ENCODE assay signal across 12 cellular contexts in genomic region chr6:111812080-111813038, GRCh38.
DNase-seq lines count a peak whose midpoint lies in the region; ATAC-seq, FAIRE-seq and TF ChIP-seq lines count a peak whose summit lies in the region.
"Had no signal": no experiment of that assay in that cellular context is flagged by ENCODE, and none has a peak within 500 bp of the region (broad histone marks: within the 10 kb centered on the region; RNA-seq: fewer than 3 reads in every experiment).

No MANE protein-coding gene starts in this region.

- no peak overlapping the region for H4K8ac ChIP-seq in mesendoderm (ENCODE audit: low read depth, low read length)

- H3K23ac ChIP-seq in mesendoderm (ENCODE audit: low read length), result no peak overlapping the region

- H3K4me1 ChIP-seq in mesendoderm (ENCODE audit: control insufficient read depth, low read depth, low read length), result peaks cover 7% of the 10 kb centered on the region
- peaks cover 5% of the 10 kb centered on the region for H3K4me1 ChIP-seq in right cardiac atrium (ENCODE audit: control insufficient read depth, insufficient read depth, low read length)
- H3K4me1 ChIP-seq: HAP-1 had no signal

- H3K4me2 ChIP-seq in mesendoderm (ENCODE audit: low read length), result no peak overlapping the region

- H3K4me3 ChIP-seq in mesendoderm (ENCODE audit: low read length), result no peak overlapping the region
- H3K4me3 ChIP-seq in right cardiac atrium (ENCODE audit: low read length), result no peak overlapping the region
- H3K4me3 ChIP-seq: HAP-1, left ventricle myocardium inferior had no signal

- no peaks in the 10 kb centered on the region for H3K79me1 ChIP-seq in mesendoderm (ENCODE audit: low read length)

- ATAC-seq in activated T-helper 17 cell treated with anti-CD3 and anti-CD28 coated beads, Interleukin-2, amount 50 U/mL, for 72 hours (replicated peaks), result peak; percentile 60
- ATAC-seq in GM18868 (IDR thresholded peaks at IDR 0.05; ENCODE audit: unreplicated experiment) (no peak), left lobe of liver (no peak), right cardiac atrium (no peak), HG03039 (IDR thresholded peaks at IDR 0.05; ENCODE audit: unreplicated experiment) (no peak)

- no peak overlapping the region for H3K56ac ChIP-seq in mesendoderm (ENCODE audit: low read length)

- H4K5ac ChIP-seq in mesendoderm (ENCODE audit: low read length), result no peak overlapping the region

- TF ChIP-seq CTCF in D721Med (IDR thresholded peaks at IDR 0.05; ENCODE audit: insufficient read depth, missing control alignments), result no peak

- H3K27ac ChIP-seq in mesendoderm (ENCODE audit: low read depth, low read length) (no peak overlapping the region), right cardiac atrium (ENCODE audit: low read length) (no peak overlapping the region)
- H3K27ac ChIP-seq: HL-60, left ventricle myocardium inferior had no signal

- H2BK120ac ChIP-seq in mesendoderm (ENCODE audit: low read depth, low read length), result no peak overlapping the region

- H3K27me3 Mint-ChIP-seq in activated T-helper 17 cell treated with anti-CD3 and anti-CD28 coated beads, Interleukin-2, amount 50 U/mL, for 72 hours, result no peaks in the 10 kb centered on the region

- no peak overlapping the region for H3K4ac ChIP-seq in mesendoderm (ENCODE audit: low read depth, low read length)

- H2BK15ac ChIP-seq in mesendoderm (replicated peaks; ENCODE audit: low read depth), result no peak overlapping the region

- H3K9me3 Mint-ChIP-seq in activated T-helper 17 cell treated with anti-CD3 and anti-CD28 coated beads, Interleukin-2, amount 50 U/mL, for 72 hours, result no peaks in the 10 kb centered on the region

- H3K79me2 ChIP-seq in mesendoderm (ENCODE audit: control insufficient read depth, insufficient read depth, low read length), result no peaks in the 10 kb centered on the region

- DNase-seq in D721Med (ENCODE audit: insufficient read length, low spot score) (peak; percentile 28), M059J (ENCODE audit: low read depth) (peak; percentile 66), mesendoderm (peak; percentile 82), left lobe of liver (ENCODE audit: low spot score) (no peak), right cardiac atrium (no peak)
- DNase-seq: Calu3, left ventricle myocardium inferior had no signal

- FAIRE-seq in D721Med (lab: Jason Lieb, UNC), result peak; percentile 44

- H3K9ac ChIP-seq in mesendoderm (ENCODE audit: low read length), result no peak overlapping the region

- no peaks in the 10 kb centered on the region for H3K36me3 ChIP-seq in mesendoderm (ENCODE audit: control insufficient read depth, insufficient read depth, low read length)
- H3K36me3 ChIP-seq: HAP-1, left ventricle myocardium inferior had no signal

- H2BK5ac ChIP-seq in mesendoderm (ENCODE audit: low read length), result no peak overlapping the region

- H3K4me3 Mint-ChIP-seq in activated T-helper 17 cell treated with anti-CD3 and anti-CD28 coated beads, Interleukin-2, amount 50 U/mL, for 72 hours, result peak overlapping the region; percentile 74

- 100% methylated on average over 2 of the region's 8 CpGs for WGBS in mesendoderm (ENCODE audit: extremely low coverage, insufficient coverage, low lambda C conversion rate)
- 85% methylated on average over 8 of the region's 8 CpGs for WGBS in right cardiac atrium

- peaks cover 94% of the 10 kb centered on the region for H3K36me3 Mint-ChIP-seq in activated T-helper 17 cell treated with anti-CD3 and anti-CD28 coated beads, Interleukin-2, amount 50 U/mL, for 72 hours (ENCODE audit: low read depth)

- H3K9me3 ChIP-seq in right cardiac atrium (ENCODE audit: control insufficient read depth, low read length), result no peaks in the 10 kb centered on the region
- H3K9me3 ChIP-seq: HAP-1, left ventricle myocardium inferior had no signal

- no peak overlapping the region for H3K18ac ChIP-seq in mesendoderm (ENCODE audit: low read length)

- intact Hi-C loops in right cardiac atrium (cut with DNase I), result no loop called here

- no peaks in the 10 kb centered on the region for H3K27me3 ChIP-seq in mesendoderm (ENCODE audit: insufficient read depth, low read length, poor library complexity)
- H3K27me3 ChIP-seq in right cardiac atrium (ENCODE audit: control insufficient read depth, insufficient read depth), result no peaks in the 10 kb centered on the region

- no peak overlapping the region for H2AK5ac ChIP-seq in mesendoderm (ENCODE audit: low read length)

- H3K27ac Mint-ChIP-seq in activated T-helper 17 cell treated with anti-CD3 and anti-CD28 coated beads, Interleukin-2, amount 50 U/mL, for 72 hours, result peak overlapping the region; percentile 96

- H3K4me1 Mint-ChIP-seq in activated T-helper 17 cell treated with anti-CD3 and anti-CD28 coated beads, Interleukin-2, amount 50 U/mL, for 72 hours, result peaks cover 61% of the 10 kb centered on the region

Comparison
In these comparisons a context has a peak if more than half of its experiments do, and no peak if none do; other contexts are left out.
1. DNase-seq: peak in D721Med (single experiment), M059J (single experiment) and mesendoderm (single experiment); none in left lobe of liver (single experiment) and right cardiac atrium (0 of 3).